In genomic region chr7:117281562-117281961, GRCh38 we compare ENCODE assay signal across 19 cellular contexts. TPM values are rescaled to one million over a fixed set of nuclear protein-coding genes. Genes with fewer than 3 reads are reported as not detected.
DNase-seq lines count a peak whose midpoint lies in the region; ATAC-seq and TF ChIP-seq lines count a peak whose summit lies in the region.
"Had no signal": no experiment of that assay in that cellular context is flagged by ENCODE, and none has a peak within 500 bp of the region (broad histone marks: within the 10 kb centered on the region; RNA-seq: fewer than 3 reads in every experiment).

No MANE protein-coding gene starts in this region.

- H3K4me1 ChIP-seq in upper lobe of right lung, result peaks cover 9% of the 10 kb centered on the region
- H3K4me1 ChIP-seq: parathyroid adenoma had no signal

- in situ Hi-C loops in KBM-7 (cut with MboI; ENCODE audit: low pct_unique_long_range_greater_than_20kb, low sequenced_read_pairs), result no loop called here

- intact Hi-C loops in upper lobe of right lung (cut with DNase I), result no loop called here

- TF ChIP-seq CTCF in RWPE1 (conservative IDR thresholded peaks at IDR 0.05; ENCODE audit: low read depth) (no peak), fibroblast of pulmonary artery (IDR thresholded peaks at IDR 0.05; ENCODE audit: low read length, missing control alignments) (no peak), upper lobe of right lung (IDR thresholded peaks at IDR 0.05) (no peak)

- no peak overlapping the region for H3K27ac ChIP-seq in RWPE1
- no peak overlapping the region for H3K27ac ChIP-seq in upper lobe of right lung
- H3K27ac ChIP-seq: BLaER1 treated with 17β-estradiol and CSF1 and Interleukin-3, amounts not matched to agents 10 nM and 100 nM; parathyroid adenoma; VCaP had no signal

- CTCF ChIA-PET in RWPE1 (lab: Yijun Ruan, JAX), result no interaction called here

- no peaks in the 10 kb centered on the region for H3K36me3 ChIP-seq in upper lobe of right lung
- H3K36me3 ChIP-seq: BLaER1 treated with 17β-estradiol and CSF1 and Interleukin-3, amounts not matched to agents 10 nM and 100 nM had no signal

- H3K4me3 ChIP-seq in fibroblast of pulmonary artery (replicated peaks; ENCODE audit: low read depth, low read length) (no peak overlapping the region), upper lobe of right lung (no peak overlapping the region)
- H3K4me3 ChIP-seq: BLaER1 treated with 17β-estradiol and CSF1 and Interleukin-3, amounts not matched to agents 10 nM and 100 nM had no signal

- no peaks in the 10 kb centered on the region for H3K27me3 ChIP-seq in upper lobe of right lung
- H3K27me3 ChIP-seq: BLaER1 treated with 17β-estradiol and CSF1 and Interleukin-3, amounts not matched to agents 10 nM and 100 nM had no signal

- POLR2A ChIA-PET in RWPE1 (lab: Yijun Ruan, JAX; ENCODE audit: low non-redundant PET), result no interaction called here

- DNase-seq in NCI-H345 (lab: John Stamatoyannopoulos, UW) (peak; percentile 16), NCI-H345 treated with DMSO at 0.1 percent for 48 hours (lab: John Stamatoyannopoulos, UW; ENCODE audit: unreplicated experiment) (no peak), RWPE1 (ENCODE audit: low spot score) (peak; percentile 55), fibroblast of pulmonary artery (ENCODE audit: low read depth) (peak; percentile 8), upper lobe of right lung (no peak), KBM-7 (no peak)
- DNase-seq: activated CD4-positive, alpha-beta T cell treated with anti-CD3 and anti-CD28 coated beads, Interleukin-2, amount 50 U/mL, for 1 hour; activated CD8-positive, alpha-beta memory T cell treated with anti-CD3 and anti-CD28 coated beads, Interleukin-2, amount 50 U/mL, for 48 hours; MV-4-11; NCI-H1930; NCI-H510A; stimulated activated CD4-positive, alpha-beta T cell treated with anti-CD3 and anti-CD28 coated beads, Interleukin-2, amount 100 ng/mL, for 24 hours; trophoblast cell had no signal

- no peaks in the 10 kb centered on the region for H3K9me3 ChIP-seq in upper lobe of right lung
- H3K9me3 ChIP-seq: BLaER1 treated with 17β-estradiol and CSF1 and Interleukin-3, amounts not matched to agents 10 nM and 100 nM had no signal

- peak; percentile 83 for ATAC-seq in upper lobe of right lung
- no peak for ATAC-seq in GM18502 (IDR thresholded peaks at IDR 0.05; ENCODE audit: poor library complexity, unreplicated experiment)
- no peak for ATAC-seq in HG02973 (IDR thresholded peaks at IDR 0.05; ENCODE audit: unreplicated experiment)
- ATAC-seq: natural killer cell treated with Interleukin-12 subunit alpha and Interleukin-12 subunit beta and Interleukin-15 and Interleukin-18, amount 100 ng/mL, for 72 hours had no signal

RNA-seq across cellular contexts. Expression of gene WNT2, which starts 41.3 kb away (rescaled TPM):
- 12.9 TPM for total RNA-seq in upper lobe of right lung
- total RNA-seq: natural killer cell treated with Interleukin-12 subunit alpha and Interleukin-12 subunit beta and Interleukin-15 and Interleukin-18, amount 100 ng/mL, for 72 hours had no signal

Comparison
In these comparisons a context has a peak if more than half of its experiments do, and no peak if none do; other contexts are left out.
1. DNase-seq: peak in NCI-H345 (single experiment), RWPE1 (single experiment) and fibroblast of pulmonary artery (single experiment); none in NCI-H345 treated with DMSO at 0.1 percent for 48 hours (single experiment), upper lobe of right lung (single experiment) and KBM-7 (single experiment).